Comparison of ENCODE assay signal across 1 cellular context in the genomic region with DNA sequence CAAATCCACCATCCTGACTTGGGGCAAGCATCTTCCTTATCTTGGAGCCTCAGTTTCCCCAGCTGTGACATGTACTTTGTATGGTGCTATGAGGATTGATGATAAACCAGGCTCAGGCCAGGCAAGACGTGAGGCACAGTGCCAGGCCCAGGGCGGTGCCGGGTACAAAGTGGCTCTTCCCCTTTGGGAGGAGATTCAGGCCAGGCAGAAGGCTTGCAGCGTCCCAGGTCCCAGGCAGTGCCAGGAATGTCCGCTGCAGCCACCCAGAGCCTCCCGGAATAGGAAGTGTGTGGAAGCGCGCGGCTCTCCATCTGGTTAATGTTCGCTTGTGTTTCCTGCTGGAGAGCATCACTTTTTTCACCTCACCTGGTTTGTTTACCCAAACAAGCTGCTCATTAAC.
TF ChIP-seq lines count a peak whose summit lies in the region.

No MANE protein-coding gene starts in this region.

TF ChIP-seq in GM23338, 12 proteins besides CTCF, POLR2A, EP300 and RAD21 (continued from another document):
- TF ChIP-seq, protein P1, sequence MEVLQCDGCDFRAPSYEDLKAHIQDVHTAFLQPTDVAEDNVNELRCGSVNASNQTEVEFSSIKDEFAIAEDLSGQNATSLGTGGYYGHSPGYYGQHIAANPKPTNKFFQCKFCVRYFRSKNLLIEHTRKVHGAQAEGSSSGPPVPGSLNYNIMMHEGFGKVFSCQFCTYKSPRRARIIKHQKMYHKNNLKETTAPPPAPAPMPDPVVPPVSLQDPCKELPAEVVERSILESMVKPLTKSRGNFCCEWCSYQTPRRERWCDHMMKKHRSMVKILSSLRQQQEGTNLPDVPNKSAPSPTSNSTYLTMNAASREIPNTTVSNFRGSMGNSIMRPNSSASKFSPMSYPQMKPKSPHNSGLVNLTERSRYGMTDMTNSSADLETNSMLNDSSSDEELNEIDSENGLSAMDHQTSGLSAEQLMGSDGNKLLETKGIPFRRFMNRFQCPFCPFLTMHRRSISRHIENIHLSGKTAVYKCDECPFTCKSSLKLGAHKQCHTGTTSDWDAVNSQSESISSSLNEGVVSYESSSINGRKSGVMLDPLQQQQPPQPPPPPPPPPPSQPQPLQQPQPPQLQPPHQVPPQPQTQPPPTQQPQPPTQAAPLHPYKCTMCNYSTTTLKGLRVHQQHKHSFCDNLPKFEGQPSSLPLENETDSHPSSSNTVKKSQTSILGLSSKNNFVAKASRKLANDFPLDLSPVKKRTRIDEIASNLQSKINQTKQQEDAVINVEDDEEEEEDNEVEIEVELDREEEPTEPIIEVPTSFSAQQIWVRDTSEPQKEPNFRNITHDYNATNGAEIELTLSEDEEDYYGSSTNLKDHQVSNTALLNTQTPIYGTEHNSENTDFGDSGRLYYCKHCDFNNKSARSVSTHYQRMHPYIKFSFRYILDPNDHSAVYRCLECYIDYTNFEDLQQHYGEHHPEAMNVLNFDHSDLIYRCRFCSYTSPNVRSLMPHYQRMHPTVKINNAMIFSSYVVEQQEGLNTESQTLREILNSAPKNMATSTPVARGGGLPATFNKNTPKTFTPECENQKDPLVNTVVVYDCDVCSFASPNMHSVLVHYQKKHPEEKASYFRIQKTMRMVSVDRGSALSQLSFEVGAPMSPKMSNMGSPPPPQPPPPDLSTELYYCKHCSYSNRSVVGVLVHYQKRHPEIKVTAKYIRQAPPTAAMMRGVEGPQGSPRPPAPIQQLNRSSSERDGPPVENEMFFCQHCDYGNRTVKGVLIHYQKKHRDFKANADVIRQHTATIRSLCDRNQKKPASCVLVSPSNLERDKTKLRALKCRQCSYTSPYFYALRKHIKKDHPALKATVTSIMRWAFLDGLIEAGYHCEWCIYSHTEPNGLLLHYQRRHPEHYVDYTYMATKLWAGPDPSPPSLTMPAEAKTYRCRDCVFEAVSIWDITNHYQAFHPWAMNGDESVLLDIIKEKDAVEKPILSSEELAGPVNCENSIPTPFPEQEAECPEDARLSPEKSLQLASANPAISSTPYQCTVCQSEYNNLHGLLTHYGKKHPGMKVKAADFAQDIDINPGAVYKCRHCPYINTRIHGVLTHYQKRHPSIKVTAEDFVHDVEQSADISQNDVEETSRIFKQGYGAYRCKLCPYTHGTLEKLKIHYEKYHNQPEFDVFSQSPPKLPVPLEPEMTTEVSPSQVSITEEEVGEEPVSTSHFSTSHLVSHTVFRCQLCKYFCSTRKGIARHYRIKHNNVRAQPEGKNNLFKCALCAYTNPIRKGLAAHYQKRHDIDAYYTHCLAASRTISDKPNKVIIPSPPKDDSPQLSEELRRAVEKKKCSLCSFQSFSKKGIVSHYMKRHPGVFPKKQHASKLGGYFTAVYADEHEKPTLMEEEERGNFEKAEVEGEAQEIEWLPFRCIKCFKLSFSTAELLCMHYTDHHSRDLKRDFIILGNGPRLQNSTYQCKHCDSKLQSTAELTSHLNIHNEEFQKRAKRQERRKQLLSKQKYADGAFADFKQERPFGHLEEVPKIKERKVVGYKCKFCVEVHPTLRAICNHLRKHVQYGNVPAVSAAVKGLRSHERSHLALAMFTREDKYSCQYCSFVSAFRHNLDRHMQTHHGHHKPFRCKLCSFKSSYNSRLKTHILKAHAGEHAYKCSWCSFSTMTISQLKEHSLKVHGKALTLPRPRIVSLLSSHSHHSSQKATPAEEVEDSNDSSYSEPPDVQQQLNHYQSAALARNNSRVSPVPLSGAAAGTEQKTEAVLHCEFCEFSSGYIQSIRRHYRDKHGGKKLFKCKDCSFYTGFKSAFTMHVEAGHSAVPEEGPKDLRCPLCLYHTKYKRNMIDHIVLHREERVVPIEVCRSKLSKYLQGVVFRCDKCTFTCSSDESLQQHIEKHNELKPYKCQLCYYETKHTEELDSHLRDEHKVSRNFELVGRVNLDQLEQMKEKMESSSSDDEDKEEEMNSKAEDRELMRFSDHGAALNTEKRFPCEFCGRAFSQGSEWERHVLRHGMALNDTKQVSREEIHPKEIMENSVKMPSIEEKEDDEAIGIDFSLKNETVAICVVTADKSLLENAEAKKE (CRISPR knock-in tag; IDR thresholded peaks at IDR 0.05), result no peak
- no peak for TF ChIP-seq CREB1 (CRISPR knock-in tag; IDR thresholded peaks at IDR 0.05; ENCODE audit: low read depth)
